In the genomic region with DNA sequence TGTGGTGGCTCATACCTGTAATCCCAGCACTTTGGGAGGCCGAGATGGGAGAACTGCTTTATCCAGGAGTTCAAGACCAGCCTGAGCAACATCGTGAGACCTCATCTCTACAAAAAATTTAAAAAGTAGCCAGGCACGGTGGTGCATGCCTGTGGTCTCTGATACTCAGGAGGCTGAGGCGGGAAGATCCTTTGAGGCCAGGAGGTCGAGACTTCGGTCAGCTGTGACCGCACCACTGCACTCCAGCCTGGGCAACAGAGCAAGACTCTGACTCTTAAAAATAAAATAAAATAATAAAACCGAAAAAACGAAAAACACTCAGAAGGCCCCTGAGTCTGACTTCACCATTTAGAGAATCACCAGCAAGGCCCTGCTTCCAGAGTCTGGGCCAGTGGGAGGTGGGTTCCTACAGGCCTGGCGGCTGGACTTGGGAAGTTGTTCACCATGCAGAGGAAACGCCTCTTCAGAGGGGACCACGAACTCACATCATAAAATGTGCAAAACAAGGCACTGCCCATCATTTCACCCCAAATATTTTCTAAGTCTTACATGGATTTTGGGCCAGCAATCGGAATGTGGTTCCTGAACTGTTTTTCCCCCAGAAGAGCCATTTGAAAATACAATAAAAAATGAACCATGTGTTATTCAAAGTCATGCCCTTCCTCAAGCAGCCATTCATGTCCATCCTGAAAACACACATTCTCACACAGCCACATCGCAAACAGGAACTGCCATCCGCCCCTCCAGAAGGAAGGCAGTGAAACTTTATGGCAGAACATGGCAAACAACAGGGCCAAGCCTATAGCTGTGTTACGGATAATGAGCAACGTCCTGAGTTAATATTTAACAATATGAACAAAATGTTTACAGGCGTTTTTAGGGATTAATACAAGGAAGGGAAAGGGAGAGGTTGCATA, we compare ENCODE assay signal across 23 cellular contexts. TPM values are rescaled to one million over a fixed set of nuclear protein-coding genes. Genes with fewer than 3 reads are reported as not detected.
DNase-seq lines count a peak whose midpoint lies in the region; ATAC-seq, FAIRE-seq and TF ChIP-seq lines count a peak whose summit lies in the region.
"Had no signal": no experiment of that assay in that cellular context is flagged by ENCODE, and none has a peak within 500 bp of the region (broad histone marks: within the 10 kb centered on the region; RNA-seq: fewer than 3 reads in every experiment).

No MANE protein-coding gene starts in this region.

- H3K27ac ChIP-seq in 22Rv1 (peak overlapping the region; percentile 96), Peyer's patch (peak overlapping the region in 3 of 4 donors; percentile 36 to 76 (median 66)), endothelial cell of umbilical vein (ENCODE audit: insufficient read depth, low read depth, low read length) (no peak overlapping the region), osteoblast (ENCODE audit: low read depth, low read length) (no peak overlapping the region)
- H3K27ac ChIP-seq: HL-60 had no signal

- no peak for FAIRE-seq in endothelial cell of umbilical vein (lab: Jason Lieb, UNC)
- FAIRE-seq: A204.1 had no signal

- BruUV-seq in endothelial cell of umbilical vein (replicated peaks; lab: Mats Ljungman, UMichigan), result no TSS peak

- H2AFZ ChIP-seq in endothelial cell of umbilical vein (ENCODE audit: low read depth, low read length) (no peak overlapping the region), osteoblast (ENCODE audit: low read length) (peak overlapping the region; percentile 5)
- H2AFZ ChIP-seq: GM23338 had no signal

- H3K9me1 ChIP-seq in endothelial cell of umbilical vein (replicated peaks; ENCODE audit: control insufficient read depth, extremely low read depth, insufficient read depth, low read length), result no peaks in the 10 kb centered on the region

- TF ChIP-seq POLR2A in Peyer's patch (IDR thresholded peaks at IDR 0.05) (no peak), endothelial cell of umbilical vein (IDR thresholded peaks at IDR 0.05; ENCODE audit: low read depth, low read length) (no peak)

- dilution Hi-C loops in endothelial cell of umbilical vein (cut with MboI; ENCODE audit: extremely low pct_ligation_motif_present, low sequenced_read_pairs), result no loop called here

- POLR2A ChIA-PET in endothelial cell of umbilical vein (lab: Charles Lee), result no interaction called here

- DNase-seq in Peyer's patch, result peak in 1 of 3 donors; percentile 52
- DNase-seq in endothelial cell of umbilical vein (ENCODE audit: low read depth, low spot score), result peak; percentile 58
- no peak for DNase-seq in osteoblast (ENCODE audit: insufficient read length, low spot score, missing footprints)
- no peak for DNase-seq in NCI-H2029 (lab: John Stamatoyannopoulos, UW)
- no peak for DNase-seq in effector CD8-positive, alpha-beta T cell (lab: John Stamatoyannopoulos, UW)
- no peak for DNase-seq in NOMO-1 (lab: John Stamatoyannopoulos, UW; ENCODE audit: unreplicated experiment in 2 of 2)
- DNase-seq: activated CD4-positive, alpha-beta memory T cell treated with anti-CD3 and anti-CD28 coated beads for 36 hours; activated CD4-positive, CD25-positive, alpha-beta regulatory T cell; activated effector memory CD4-positive, alpha-beta T cell treated with anti-CD3 and anti-CD28 coated beads, Interleukin-2, amount 50 U/mL, for 16 hours; activated naive CD8-positive, alpha-beta T cell treated with anti-CD3 and anti-CD28 coated beads, Interleukin-2, amount 50 U/mL, for 24 hours; EL; glutamatergic neuron; kidney glomerular epithelial cell; NCI-H2081 treated with DMSO at 0.1 percent for 48 hours; NCI-H446 treated with DMSO at 0.1 percent for 48 hours; posterior cingulate gyrus; stimulated activated CD4-positive, alpha-beta T cell treated with anti-CD3 and anti-CD28 coated beads, Interleukin-2, amount 100 ng/mL, for 24 hours; stimulated activated naive B cell treated with anti-CD40 and anti-IgM and Interleukin-4, amounts not matched to agents 10 μg/mL and 1 μg/mL and 100 μg/mL, for 72 hours had no signal

- H3K4me2 ChIP-seq in endothelial cell of umbilical vein (ENCODE audit: insufficient read depth, low read length) (no peak overlapping the region), osteoblast (ENCODE audit: insufficient read depth, low read length) (no peak overlapping the region)
- H3K4me2 ChIP-seq: GM23338 had no signal

- H3K9me3 ChIP-seq in Peyer's patch (no peaks in the 10 kb centered on the region), endothelial cell of umbilical vein (replicated peaks; ENCODE audit: control insufficient read depth, insufficient read depth, low read length) (no peaks in the 10 kb centered on the region), osteoblast (ENCODE audit: low read depth, low read length) (no peaks in the 10 kb centered on the region)

- intact Hi-C loops in endothelial cell of umbilical vein (cut with micrococcal nuclease), result no loop called here

- TF ChIP-seq CTCF in 22Rv1 (IDR thresholded peaks at IDR 0.05) (no peak), Peyer's patch (IDR thresholded peaks at IDR 0.05) (no peak), endothelial cell of umbilical vein (IDR thresholded peaks at IDR 0.05; ENCODE audit: extremely low read depth in 1 of 2, insufficient read depth in 1 of 2, low read depth in 1 of 2, low read length in 2 of 2) (no peak), osteoblast (IDR thresholded peaks at IDR 0.05; ENCODE audit: extremely low read depth, low read depth, low read length) (no peak)

- H4K20me1 ChIP-seq in endothelial cell of umbilical vein (replicated peaks; ENCODE audit: control insufficient read depth, extremely low read depth, insufficient read depth, low read length) (no peaks in the 10 kb centered on the region), osteoblast (ENCODE audit: insufficient read depth, low read length) (no peaks in the 10 kb centered on the region)

- H3K27me3 ChIP-seq in Peyer's patch (no peaks in the 10 kb centered on the region), endothelial cell of umbilical vein (ENCODE audit: control insufficient read depth in 2 of 2, insufficient read depth in 2 of 2, low read length in 2 of 2) (no peaks in the 10 kb centered on the region), osteoblast (ENCODE audit: insufficient read depth, low read length) (no peaks in the 10 kb centered on the region)

- peaks cover 0 to 69% (median 2%) of the 10 kb centered on the region in 4 donors for H3K4me1 ChIP-seq in Peyer's patch
- H3K4me1 ChIP-seq in endothelial cell of umbilical vein (ENCODE audit: control insufficient read depth, extremely low read depth, insufficient read depth, low read length), result no peaks in the 10 kb centered on the region
- H3K4me1 ChIP-seq in osteoblast (ENCODE audit: insufficient read depth, low read length), result no peaks in the 10 kb centered on the region

- H3K9ac ChIP-seq in endothelial cell of umbilical vein (replicated peaks; ENCODE audit: extremely low read depth, insufficient read depth, low read length), result no peak overlapping the region

- no peak for ATAC-seq in HG03039 (IDR thresholded peaks at IDR 0.05; ENCODE audit: unreplicated experiment)
- ATAC-seq: activated naive CD8-positive, alpha-beta T cell treated with anti-CD3 and anti-CD28 coated beads, Interleukin-2, amount 50 U/mL, for 24 hours; GM23338; stimulated activated naive B cell treated with anti-CD40 and anti-IgM and Interleukin-4, amounts not matched to agents 10 μg/mL and 1 μg/mL and 100 μg/mL, for 72 hours had no signal

- H3K4me3 ChIP-seq in Peyer's patch (no peak overlapping the region), endothelial cell of umbilical vein (replicated peaks in 1 of 3; ENCODE audit: insufficient read depth in 1 of 3, low read depth in 1 of 3, low read length in 3 of 3) (no peak overlapping the region), osteoblast (ENCODE audit: insufficient read depth, low read length) (no peak overlapping the region)
- H3K4me3 ChIP-seq: GM23338 had no signal

- CTCF ChIA-PET in endothelial cell of umbilical vein (lab: Charles Lee), result no interaction called here

- H3K36me3 ChIP-seq in Peyer's patch (no peaks in the 10 kb centered on the region), endothelial cell of umbilical vein (ENCODE audit: control insufficient read depth in 2 of 2, extremely low read depth in 1 of 2, insufficient read depth in 2 of 2, low read length in 2 of 2) (no peaks in the 10 kb centered on the region), osteoblast (ENCODE audit: insufficient read depth, low read length) (no peaks in the 10 kb centered on the region)

- H3K79me2 ChIP-seq in endothelial cell of umbilical vein (ENCODE audit: control insufficient read depth, insufficient read depth, low read length) (no peaks in the 10 kb centered on the region), osteoblast (ENCODE audit: insufficient read depth, low read length) (no peaks in the 10 kb centered on the region)

TF ChIP-seq in endothelial cell of umbilical vein, 7 proteins besides CTCF, POLR2A, EP300 and RAD21:
- TF ChIP-seq POLR2AphosphoS5 (IDR thresholded peaks at IDR 0.05; ENCODE audit: insufficient read depth, low read depth, low read length) (no peak), MYC (IDR thresholded peaks at IDR 0.05; ENCODE audit: low read depth, low read length) (no peak), JUN (IDR thresholded peaks at IDR 0.05; ENCODE audit: borderline replicate concordance, insufficient read depth, insufficient read length, low read depth) (no peak), FOS (IDR thresholded peaks at IDR 0.05; ENCODE audit: borderline replicate concordance, insufficient read depth, low read length) (no peak), EZH2 (IDR thresholded peaks at IDR 0.05; ENCODE audit: borderline replicate concordance, low read depth, low read length, severe bottlenecking) (no peak), GATA2 (IDR thresholded peaks at IDR 0.05; ENCODE audit: insufficient read depth, insufficient read length, low read depth, low read length) (no peak)
- TF ChIP-seq, protein P1, sequence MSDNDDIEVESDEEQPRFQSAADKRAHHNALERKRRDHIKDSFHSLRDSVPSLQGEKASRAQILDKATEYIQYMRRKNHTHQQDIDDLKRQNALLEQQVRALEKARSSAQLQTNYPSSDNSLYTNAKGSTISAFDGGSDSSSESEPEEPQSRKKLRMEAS (IDR thresholded peaks at IDR 0.05; ENCODE audit: insufficient read depth, insufficient read length), result no peak

RNA-seq across cellular contexts. Expression of a gene that starts 57.8 kb away (rescaled TPM):
- total RNA-seq in Peyer's patch, result 100 to 1,000 TPM in 2 of 4 donors, 10 to 100 TPM in 2; 22.3 to 145 (median 91.6) TPM
- 10.8 and 14.3 TPM in 2 replicates for total RNA-seq in endothelial cell of umbilical vein
- 4.0 and 4.2 TPM in 2 replicates for polyA plus RNA-seq in endothelial cell of umbilical vein
- polyA plus RNA-seq in endothelial cell of umbilical vein (2011; cell fraction: cytosol; rRNA removed), result 4.0 and 4.5 TPM in 2 replicates
- polyA plus RNA-seq in endothelial cell of umbilical vein (2011; cell fraction: nucleus; rRNA removed), result 8.8 and 10.7 TPM in 2 replicates
- 2.7 and 4.0 TPM in 2 replicates for polyA plus RNA-seq in endothelial cell of umbilical vein (2012)
- 11.6 and 15.7 TPM in 2 replicates for polyA minus RNA-seq in endothelial cell of umbilical vein
- 1.0 TPM for polyA minus RNA-seq in endothelial cell of umbilical vein (2011; cell fraction: cytosol; rRNA and poly(A)+ RNA removed)
- 15.9 and 18.5 TPM in 2 replicates for polyA minus RNA-seq in endothelial cell of umbilical vein (2011; cell fraction: nucleus; rRNA and poly(A)+ RNA removed)
- total RNA-seq in osteoblast, result 16.2 and 18.1 TPM in 2 replicates

Comparison
In these comparisons a context has a peak if more than half of its experiments do, and no peak if none do; other contexts are left out.
1. H3K27ac ChIP-seq: peak in 22Rv1 (single experiment) and Peyer's patch (3 of 4); none in endothelial cell of umbilical vein (single experiment) and osteoblast (single experiment).